7 cellular contexts compared by ENCODE assay signal in the genomic region with DNA sequence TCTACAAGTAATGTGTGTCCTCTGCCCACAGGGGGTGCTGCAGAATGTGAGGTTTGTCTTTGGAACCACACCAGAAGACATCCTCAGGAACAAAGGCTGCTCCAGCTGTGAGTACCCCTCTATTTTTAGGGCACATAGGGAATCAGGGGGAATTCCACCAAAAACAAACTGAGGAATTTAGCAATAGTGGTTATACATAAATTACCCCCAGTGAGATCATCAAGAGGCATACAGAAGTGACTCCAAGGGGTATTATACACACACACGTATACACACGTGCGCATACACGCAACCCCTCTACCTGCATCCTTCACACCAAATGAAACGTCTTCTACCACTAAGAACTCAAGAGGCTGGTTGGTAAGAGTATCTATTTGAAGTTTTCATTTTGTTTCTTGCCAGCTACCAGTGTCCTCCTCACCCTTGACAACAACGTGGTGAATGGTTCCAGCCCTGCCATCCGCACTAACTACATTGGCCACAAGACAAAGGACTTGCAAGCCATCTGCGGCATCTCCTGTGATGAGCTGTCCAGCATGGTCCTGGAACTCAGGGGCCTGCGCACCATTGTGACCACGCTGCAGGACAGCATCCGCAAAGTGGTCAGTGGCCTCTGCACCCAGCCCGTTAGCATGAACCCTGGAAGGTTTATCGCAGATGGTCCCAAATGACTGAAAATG. TPM values are rescaled to one million over a fixed set of nuclear protein-coding genes. Genes with fewer than 3 reads are reported as not detected.
DNase-seq lines count a peak whose midpoint lies in the region; ATAC-seq and TF ChIP-seq lines count a peak whose summit lies in the region.

No MANE protein-coding gene starts in this region.

- TF ChIP-seq CTCF in GM20000 (IDR thresholded peaks at IDR 0.05; ENCODE audit: extremely low read depth, missing control alignments) (peak; percentile 10), fibroblast of the aortic adventitia (IDR thresholded peaks at IDR 0.05; ENCODE audit: insufficient read depth, low read length) (peak; percentile 50)

- peak overlapping the region; percentile 77 for H3K4me3 ChIP-seq in fibroblast of the aortic adventitia (ENCODE audit: low read depth, low read length)

- peak; percentile 53 for DNase-seq in GM20000 (ENCODE audit: low spot score)
- peak; percentile 45 for DNase-seq in SK-MEL-5 (ENCODE audit: low read depth, low spot score)
- DNase-seq in fibroblast of the aortic adventitia (ENCODE audit: low read depth), result peak; percentile 65
- DNase-seq in stimulated activated CD4-positive, alpha-beta T cell treated with anti-CD3 and anti-CD28 coated beads, Interleukin-2, amount 100 ng/mL, for 48 hours, result peak; percentile 18 to 35
- DNase-seq in C1 segment of cervical spinal cord (lab: John Stamatoyannopoulos, UW), result no peak

- ATAC-seq in GM18870 (IDR thresholded peaks at IDR 0.05; ENCODE audit: unreplicated experiment), result no peak
- ATAC-seq in HG03354 (IDR thresholded peaks at IDR 0.05; ENCODE audit: poor library complexity, severe bottlenecking, unreplicated experiment), result no peak

- in situ Hi-C loops in SK-MEL-5 (cut with HindIII; ENCODE audit: low pct_unique_long_range_greater_than_20kb, low sequenced_read_pairs), result no loop called here

RNA-seq across cellular contexts. Expression of a gene that starts 2.8 kb away (rescaled TPM):
- total RNA-seq in SK-MEL-5 (2014; rRNA removed; shearing (Covaris generic)), result 5.4 and 8.2 TPM in 2 replicates
- polyA plus RNA-seq in SK-MEL-5 (2015; cell fraction: cytosol; rRNA removed), result 6.3 and 8.3 TPM in 2 replicates
- 18.6 and 28.6 TPM in 2 replicates for polyA plus RNA-seq in SK-MEL-5 (2015; cell fraction: nucleus; rRNA removed)
- 141 and 353 TPM in 2 replicates for total RNA-seq in fibroblast of the aortic adventitia (ENCODE audit: low replicate concordance)

Comparison
In these comparisons a context has a peak if more than half of its experiments do, and no peak if none do; other contexts are left out.
1. DNase-seq: peak in GM20000 (single experiment), SK-MEL-5 (single experiment), fibroblast of the aortic adventitia (single experiment) and stimulated activated CD4-positive, alpha-beta T cell treated with anti-CD3 and anti-CD28 coated beads, Interleukin-2, amount 100 ng/mL, for 48 hours (2 of 2); none in C1 segment of cervical spinal cord (0 of 14).
2. RNA of a gene that starts 2.8 kb away (total RNA-seq): 141 to 353 TPM in fibroblast of the aortic adventitia; 5.4 to 8.2 TPM in SK-MEL-5; every median in the first group is over 10 times any median in the second.